Comparison of ENCODE assay signal across 8 cellular contexts in genomic region chr15:64387562-64388168, GRCh38.
DNase-seq lines count a peak whose midpoint lies in the region; ATAC-seq and TF ChIP-seq lines count a peak whose summit lies in the region.

TSS of gene TRIP4 (plus strand) at chr15:64387836. CDS start at chr15:64387864, 28 bp downstream.

- H3K4me3 ChIP-seq in choroid plexus epithelial cell (ENCODE audit: low read depth, low read length) = peak within 1 kb of the TSS; percentile 69

- DNase-seq in AG09319 (ENCODE audit: extremely low read depth, low read depth) = peak; percentile 92
- DNase-seq in NCI-H510A treated with DMSO at 0.1 percent for 48 hours (lab: John Stamatoyannopoulos, UW) = peak; percentile 85
- DNase-seq in activated CD4-positive, alpha-beta T cell treated with anti-CD3 and anti-CD28 coated beads for 24 hours (ENCODE audit: low read depth in 2 of 2) = peak; percentile 93 to 94
- peak; percentile 99 for DNase-seq in choroid plexus epithelial cell (ENCODE audit: low read depth)
- peak; percentile 99 for DNase-seq in kidney glomerular epithelial cell (lab: John Stamatoyannopoulos, UW)
- peak; percentile 89 for DNase-seq in stimulated activated CD4-positive, alpha-beta T cell treated with anti-CD3 and anti-CD28 coated beads, Interleukin-1b, Interleukin-23, amount 100 ng/mL, for 1 hour (ENCODE audit: low read depth in 2 of 2)

- peak; percentile 11 for TF ChIP-seq CTCF in AG09319 (IDR thresholded peaks at IDR 0.05; ENCODE audit: low read depth, low read length)
- peak; percentile 19 for TF ChIP-seq CTCF in choroid plexus epithelial cell (conservative IDR thresholded peaks at IDR 0.05; ENCODE audit: low read depth, low read length)

- ATAC-seq in GM19025 (IDR thresholded peaks at IDR 0.05; ENCODE audit: low read depth, unreplicated experiment) (peak; percentile 99), HG03342 (IDR thresholded peaks at IDR 0.05; ENCODE audit: unreplicated experiment) (peak; percentile 93)

Comparison
In these comparisons a context has a peak if more than half of its experiments do, and no peak if none do; other contexts are left out.
1. Peak in every context shown above with its lines: DNase-seq, ATAC-seq and H3K4me3 ChIP-seq.